Comparison of ENCODE assay signal across 21 cellular contexts in the genomic region with DNA sequence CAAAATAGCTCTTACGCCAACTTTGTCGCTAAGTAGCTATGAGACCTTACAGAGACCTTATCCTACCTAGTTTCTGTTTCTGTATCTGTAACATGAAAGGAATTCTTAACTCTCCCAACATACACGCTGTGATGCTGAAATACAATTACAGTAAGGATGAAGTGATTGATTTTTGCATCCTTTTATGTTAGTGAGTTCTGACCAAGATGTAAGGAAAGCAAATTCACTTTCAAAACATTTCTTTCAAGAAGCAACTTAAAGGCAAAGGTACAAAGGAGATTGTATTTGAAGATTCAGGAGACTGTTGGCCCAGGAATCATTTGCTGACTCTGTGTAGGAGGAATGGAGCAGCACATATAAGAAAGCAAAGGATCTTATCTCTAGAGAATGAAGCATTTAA.
"Had no signal": no experiment of that assay in that cellular context is flagged by ENCODE, and none has a peak within 500 bp of the region (broad histone marks: within the 10 kb centered on the region; RNA-seq: fewer than 3 reads in every experiment).

No MANE protein-coding gene starts in this region.

- H3K27me3 ChIP-seq: gastrocnemius medialis, heart right ventricle, neutrophil, right atrium auricular region, stomach had no signal

- FAIRE-seq: endometrium, kidney, small intestine, urothelium cell line had no signal

- H3K4me3 ChIP-seq: gastrocnemius medialis, heart right ventricle, lung, right atrium auricular region, stomach had no signal

- DNase-seq: effector memory CD4-positive, alpha-beta T cell; gastrocnemius medialis; heart right ventricle; kidney; left colon; left ventricle myocardium superior; mesenchymal stem cell; naive thymus-derived CD4-positive, alpha-beta T cell; posterior cingulate gyrus; small intestine; stimulated activated CD4-positive, alpha-beta T cell treated with anti-CD3 and anti-CD28 coated beads, Interleukin-12 subunit alpha, Interleukin-12 subunit beta, amount 100 ng/mL, for 4 hours; stimulated activated naive CD4-positive, alpha-beta T cell; stomach; substantia nigra; trophoblast cell had no signal

- H3K36me3 ChIP-seq: gastrocnemius medialis, heart right ventricle, neutrophil, right atrium auricular region, stomach had no signal

- H3K9me3 Mint-ChIP-seq: naive thymus-derived CD4-positive, alpha-beta T cell had no signal

- H3K27me3 Mint-ChIP-seq: naive thymus-derived CD4-positive, alpha-beta T cell had no signal

- H3K4me1 ChIP-seq: right atrium auricular region had no signal

- H3K27ac ChIP-seq: gastrocnemius medialis, heart right ventricle, neutrophil, right atrium auricular region, stomach had no signal

- H3K9me3 ChIP-seq: gastrocnemius medialis, heart right ventricle, neutrophil, right atrium auricular region, stomach had no signal

- ATAC-seq: esophagus mucosa; gastrocnemius medialis; heart right ventricle; left colon; left ventricle myocardium superior; naive thymus-derived CD4-positive, alpha-beta T cell had no signal
